Comparison of ENCODE assay signal across 20 cellular contexts in genomic region chr6:105202486-105202885, GRCh38. TPM values are rescaled to one million over a fixed set of nuclear protein-coding genes. Genes with fewer than 3 reads are reported as not detected.
DNase-seq lines count a peak whose midpoint lies in the region; ATAC-seq and TF ChIP-seq lines count a peak whose summit lies in the region.
"Had no signal": no experiment of that assay in that cellular context is flagged by ENCODE, and none has a peak within 500 bp of the region (broad histone marks: within the 10 kb centered on the region; RNA-seq: fewer than 3 reads in every experiment).

No MANE protein-coding gene starts in this region.

- H3K79me2 ChIP-seq in trophoblast cell (ENCODE audit: control insufficient read depth, insufficient read depth, low read length, poor library complexity) = no peaks in the 10 kb centered on the region

- H3K4me1 ChIP-seq in trophoblast cell (ENCODE audit: control insufficient read depth in 1 of 2, insufficient read depth in 2 of 2, low read length in 2 of 2) = no peaks in the 10 kb centered on the region
- H3K4me1 ChIP-seq: BLaER1 had no signal

- ATAC-seq in stimulated activated naive B cell treated with anti-CD40 and anti-IgM and Interleukin-4, amounts not matched to agents 10 μg/mL and 1 μg/mL and 100 μg/mL, for 72 hours (replicated peaks) = no peak
- no peak for ATAC-seq in GM18502 (IDR thresholded peaks at IDR 0.05; ENCODE audit: poor library complexity, unreplicated experiment)

- H2AK5ac ChIP-seq in trophoblast cell (ENCODE audit: low read length) = no peak overlapping the region

- H3K9me3 Mint-ChIP-seq in activated naive CD4-positive, alpha-beta T cell treated with anti-CD3 and anti-CD28 coated beads, Interleukin-2, amount 10 ng/mL, durations not matched to agents 7 days and 5 days = no peaks in the 10 kb centered on the region
- H3K9me3 Mint-ChIP-seq in immature natural killer cell = no peaks in the 10 kb centered on the region
- H3K9me3 Mint-ChIP-seq in stimulated activated naive B cell treated with anti-CD40 and anti-IgM and Interleukin-4, amounts not matched to agents 10 μg/mL and 1 μg/mL and 100 μg/mL, for 72 hours = no peaks in the 10 kb centered on the region
- H3K9me3 Mint-ChIP-seq: CD8-positive, alpha-beta memory T cell had no signal

- no peaks in the 10 kb centered on the region for H3K4me1 Mint-ChIP-seq in activated naive CD4-positive, alpha-beta T cell treated with anti-CD3 and anti-CD28 coated beads, Interleukin-2, amount 10 ng/mL, durations not matched to agents 7 days and 5 days
- H3K4me1 Mint-ChIP-seq in immature natural killer cell = no peaks in the 10 kb centered on the region
- no peaks in the 10 kb centered on the region for H3K4me1 Mint-ChIP-seq in stimulated activated naive B cell treated with anti-CD40 and anti-IgM and Interleukin-4, amounts not matched to agents 10 μg/mL and 1 μg/mL and 100 μg/mL, for 72 hours
- H3K4me1 Mint-ChIP-seq: CD14-positive monocyte; CD4-positive, alpha-beta memory T cell; CD4-positive, CD25-positive, alpha-beta regulatory T cell; CD8-positive, alpha-beta memory T cell had no signal

- H2AFZ ChIP-seq in trophoblast cell (ENCODE audit: insufficient read depth, low read length, poor library complexity) = no peak overlapping the region

- peak overlapping the region; percentile 43 for H3K9ac ChIP-seq in trophoblast cell (ENCODE audit: low read length)
- H3K9ac ChIP-seq: BLaER1 had no signal

- H3K36me3 Mint-ChIP-seq in activated naive CD4-positive, alpha-beta T cell treated with anti-CD3 and anti-CD28 coated beads, Interleukin-2, amount 10 ng/mL, durations not matched to agents 7 days and 5 days = no peaks in the 10 kb centered on the region
- H3K36me3 Mint-ChIP-seq in immature natural killer cell = no peaks in the 10 kb centered on the region
- no peaks in the 10 kb centered on the region for H3K36me3 Mint-ChIP-seq in stimulated activated naive B cell treated with anti-CD40 and anti-IgM and Interleukin-4, amounts not matched to agents 10 μg/mL and 1 μg/mL and 100 μg/mL, for 72 hours
- H3K36me3 Mint-ChIP-seq: CD14-positive monocyte; CD4-positive, alpha-beta memory T cell; CD4-positive, CD25-positive, alpha-beta regulatory T cell; CD8-positive, alpha-beta memory T cell had no signal

- H3K23ac ChIP-seq in trophoblast cell (ENCODE audit: low read length) = no peak overlapping the region

- H3K27ac ChIP-seq in WERI-Rb-1 = no peak overlapping the region
- no peak overlapping the region for H3K27ac ChIP-seq in trophoblast cell (ENCODE audit: low read depth, low read length)
- H3K27ac ChIP-seq: BLaER1 had no signal

- WGBS in trophoblast cell (ENCODE audit: extremely low coverage, insufficient coverage, insufficient read length) = no CpG with 5 or more reads among the region's 4 CpGs

- H3K4me3 ChIP-seq in WERI-Rb-1 (ENCODE audit: low read depth, low read length) (no peak overlapping the region), trophoblast cell (ENCODE audit: low read depth, low read length) (no peak overlapping the region)
- H3K4me3 ChIP-seq: BLaER1 had no signal

- no peak overlapping the region for H3K4ac ChIP-seq in trophoblast cell (ENCODE audit: low read depth, low read length)

- H3K79me1 ChIP-seq in trophoblast cell (ENCODE audit: low read length) = no peaks in the 10 kb centered on the region

- no peak overlapping the region for H2BK12ac ChIP-seq in trophoblast cell (ENCODE audit: low read length)

- DNase-seq in activated naive CD4-positive, alpha-beta T cell treated with anti-CD3 and anti-CD28 coated beads, Interleukin-2, amount 10 ng/mL, durations not matched to agents 7 days and 5 days = no peak
- DNase-seq in activated naive CD4-positive, alpha-beta T cell treated with anti-CD3 and anti-CD28 coated beads, Interleukin-2, amount 50 U/mL, for 16 hours = no peak
- DNase-seq in NCI-H82 (lab: John Stamatoyannopoulos, UW) = peak; percentile 89
- peak; percentile 33 for DNase-seq in WERI-Rb-1
- DNase-seq in trophoblast cell = no peak
- DNase-seq in immature natural killer cell = no peak
- DNase-seq in stimulated activated naive B cell treated with anti-CD40 and anti-IgM and Interleukin-4, amounts not matched to agents 10 μg/mL and 1 μg/mL and 100 μg/mL, for 72 hours = no peak
- DNase-seq: 8988T; ACHN; BE2C; C1 segment of cervical spinal cord; CD4-positive, alpha-beta memory T cell; CD4-positive, CD25-positive, alpha-beta regulatory T cell; CD8-positive, alpha-beta memory T cell; COR-L47; DMS79 treated with DMSO at 0.1 percent for 48 hours; GF-D8 had no signal

- H4K91ac ChIP-seq in trophoblast cell (ENCODE audit: low read depth, low read length) = no peak overlapping the region

- no peak overlapping the region for H4K12ac ChIP-seq in trophoblast cell (ENCODE audit: low read depth, low read length)

- no peaks in the 10 kb centered on the region for H3K27me3 Mint-ChIP-seq in activated naive CD4-positive, alpha-beta T cell treated with anti-CD3 and anti-CD28 coated beads, Interleukin-2, amount 10 ng/mL, durations not matched to agents 7 days and 5 days
- H3K27me3 Mint-ChIP-seq in immature natural killer cell (ENCODE audit: low read depth in 3 of 3) = peaks cover 2 to 17% (median 2%) of the 10 kb centered on the region in 3 donors
- H3K27me3 Mint-ChIP-seq in stimulated activated naive B cell treated with anti-CD40 and anti-IgM and Interleukin-4, amounts not matched to agents 10 μg/mL and 1 μg/mL and 100 μg/mL, for 72 hours = peaks cover 8 to 9% of the 10 kb centered on the region in 2 donors

- no peak overlapping the region for H3K14ac ChIP-seq in trophoblast cell (ENCODE audit: low read length)

- H2BK120ac ChIP-seq in trophoblast cell (ENCODE audit: insufficient read depth, low read length, poor library complexity) = no peak overlapping the region

- H3K4me3 Mint-ChIP-seq in activated naive CD4-positive, alpha-beta T cell treated with anti-CD3 and anti-CD28 coated beads, Interleukin-2, amount 10 ng/mL, durations not matched to agents 7 days and 5 days = no peak overlapping the region
- H3K4me3 Mint-ChIP-seq in immature natural killer cell = no peak overlapping the region
- H3K4me3 Mint-ChIP-seq in stimulated activated naive B cell treated with anti-CD40 and anti-IgM and Interleukin-4, amounts not matched to agents 10 μg/mL and 1 μg/mL and 100 μg/mL, for 72 hours = no peak overlapping the region
- H3K4me3 Mint-ChIP-seq: CD14-positive monocyte; CD4-positive, alpha-beta memory T cell; CD8-positive, alpha-beta memory T cell had no signal

- no peak overlapping the region for H3K4me2 ChIP-seq in trophoblast cell (ENCODE audit: low read length)
- H3K4me2 ChIP-seq: BLaER1 had no signal

- no peaks in the 10 kb centered on the region for H3K27me3 ChIP-seq in WERI-Rb-1 (ENCODE audit: insufficient read depth, low read depth, severe bottlenecking)
- H3K27me3 ChIP-seq in trophoblast cell (ENCODE audit: insufficient read depth, low read length) = no peaks in the 10 kb centered on the region
- H3K27me3 ChIP-seq: BE2C, BLaER1 had no signal

- H3K27ac Mint-ChIP-seq in activated naive CD4-positive, alpha-beta T cell treated with anti-CD3 and anti-CD28 coated beads, Interleukin-2, amount 10 ng/mL, durations not matched to agents 7 days and 5 days = peak overlapping the region; percentile 24
- no peak overlapping the region for H3K27ac Mint-ChIP-seq in immature natural killer cell
- no peak overlapping the region for H3K27ac Mint-ChIP-seq in stimulated activated naive B cell treated with anti-CD40 and anti-IgM and Interleukin-4, amounts not matched to agents 10 μg/mL and 1 μg/mL and 100 μg/mL, for 72 hours
- H3K27ac Mint-ChIP-seq: CD14-positive monocyte; CD4-positive, alpha-beta memory T cell; CD4-positive, CD25-positive, alpha-beta regulatory T cell; CD8-positive, alpha-beta memory T cell had no signal

- H3K18ac ChIP-seq in trophoblast cell (ENCODE audit: low read length) = no peak overlapping the region

- no peak overlapping the region for H2BK5ac ChIP-seq in trophoblast cell (ENCODE audit: low read depth, low read length, poor library complexity)

- TF ChIP-seq CTCF in WERI-Rb-1 (IDR thresholded peaks at IDR 0.05; ENCODE audit: low read depth, low read length) = no peak

- H4K8ac ChIP-seq in trophoblast cell (ENCODE audit: low read depth, low read length) = no peak overlapping the region

- CTCF ChIA-PET in activated naive CD4-positive, alpha-beta T cell treated with anti-CD3 and anti-CD28 coated beads, Interleukin-2, amount 10 ng/mL, durations not matched to agents 7 days and 5 days (lab: Charles Lee) = no interaction called here

- H3K9me3 ChIP-seq in WERI-Rb-1 (ENCODE audit: severe bottlenecking) (no peaks in the 10 kb centered on the region), trophoblast cell (ENCODE audit: insufficient read depth, low read depth, low read length) (no peaks in the 10 kb centered on the region)
- H3K9me3 ChIP-seq: BE2C had no signal

- H3K36me3 ChIP-seq in WERI-Rb-1 = no peaks in the 10 kb centered on the region
- H3K36me3 ChIP-seq in trophoblast cell (ENCODE audit: control insufficient read depth in 1 of 2, insufficient read depth in 2 of 2, low read length in 2 of 2) = no peaks in the 10 kb centered on the region
- H3K36me3 ChIP-seq: BE2C, BLaER1 had no signal

RNA-seq across cellular contexts. Expression of gene POPDC3, which starts 22.7 kb away (rescaled TPM):
- polyA plus RNA-seq in trophoblast cell (2013) = 0.36 and 0.41 TPM in 2 replicates
- not detected for polyA plus RNA-seq in immature natural killer cell
- polyA plus RNA-seq: CD14-positive monocyte; CD4-positive, alpha-beta memory T cell; CD4-positive, CD25-positive, alpha-beta regulatory T cell; CD8-positive, alpha-beta memory T cell had no signal

Comparison
In these comparisons a context has a peak if more than half of its experiments do, and no peak if none do; other contexts are left out.
1. DNase-seq: peak in NCI-H82 (single experiment) and WERI-Rb-1 (single experiment); none in activated naive CD4-positive, alpha-beta T cell treated with anti-CD3 and anti-CD28 coated beads, Interleukin-2, amount 10 ng/mL, durations not matched to agents 7 days and 5 days (single experiment), activated naive CD4-positive, alpha-beta T cell treated with anti-CD3 and anti-CD28 coated beads, Interleukin-2, amount 50 U/mL, for 16 hours (single experiment), trophoblast cell (0 of 2), immature natural killer cell (0 of 3) and stimulated activated naive B cell treated with anti-CD40 and anti-IgM and Interleukin-4, amounts not matched to agents 10 μg/mL and 1 μg/mL and 100 μg/mL, for 72 hours (single experiment).